27 cellular contexts compared by ENCODE assay signal in genomic region chrX:142001934-142002333, GRCh38.
DNase-seq lines count a peak whose midpoint lies in the region; ATAC-seq and TF ChIP-seq lines count a peak whose summit lies in the region.
"Had no signal": no experiment of that assay in that cellular context is flagged by ENCODE, and none has a peak within 500 bp of the region (broad histone marks: within the 10 kb centered on the region; RNA-seq: fewer than 3 reads in every experiment).

No MANE protein-coding gene starts in this region.

- no peaks in the 10 kb centered on the region for H4K20me1 ChIP-seq in mammary epithelial cell (ENCODE audit: insufficient read depth, low read length)

- no peak overlapping the region for H3K27ac Mint-ChIP-seq in MCF 10A (ENCODE audit: low read depth, unreplicated experiment)
- no peak overlapping the region for H3K27ac Mint-ChIP-seq in activated naive CD4-positive, alpha-beta T cell treated with anti-CD3 and anti-CD28 coated beads, Interleukin-2, amount 50 U/mL, for 72 hours
- H3K27ac Mint-ChIP-seq: CD14-positive monocyte had no signal

- peaks cover 5% of the 10 kb centered on the region for H3K4me1 Mint-ChIP-seq in MCF 10A (ENCODE audit: insufficient read depth, unreplicated experiment)
- H3K4me1 Mint-ChIP-seq: CD14-positive monocyte; CD8-positive, alpha-beta memory T cell had no signal

- dilution Hi-C loops in mammary epithelial cell (cut with HindIII; ENCODE audit: low sequenced_read_pairs) = no loop called here

- ATAC-seq in GM19035 (IDR thresholded peaks at IDR 0.05; ENCODE audit: unreplicated experiment) = no peak
- ATAC-seq in activated naive CD4-positive, alpha-beta T cell treated with anti-CD3 and anti-CD28 coated beads, Interleukin-2, amount 50 U/mL, for 72 hours = no peak
- ATAC-seq: HepG2, Right ventricle myocardium inferior, SK-N-SH treated with all-trans-retinoic acid at 6 μM for 48 hours had no signal

- H3K27me3 ChIP-seq in mammary epithelial cell (ENCODE audit: insufficient read depth, low read length) = no peaks in the 10 kb centered on the region
- H3K27me3 ChIP-seq: BE2C, SJCRH30 had no signal

- POLR2A ChIA-PET in MCF 10A (lab: Yijun Ruan, JAX) = no interaction called here
- POLR2A ChIA-PET in RWPE1 (lab: Yijun Ruan, JAX; ENCODE audit: low non-redundant PET) = no interaction called here

- no peaks in the 10 kb centered on the region for H3K4me1 ChIP-seq in mammary epithelial cell (ENCODE audit: insufficient read depth, low read length)
- H3K4me1 ChIP-seq: BE2C, SJCRH30 had no signal

- H3K9ac ChIP-seq in mammary epithelial cell (ENCODE audit: insufficient read depth, low read length) = no peak overlapping the region

- intact Hi-C loops in MCF 10A (cut with micrococcal nuclease) = no loop called here
- intact Hi-C loops in mammary epithelial cell (cut with micrococcal nuclease) = no loop called here

- no peak overlapping the region for H3K4me3 Mint-ChIP-seq in MCF 10A (ENCODE audit: unreplicated experiment)
- H3K4me3 Mint-ChIP-seq: CD14-positive monocyte; CD8-positive, alpha-beta memory T cell had no signal

- DNase-seq in MCF 10A (ENCODE audit: unreplicated experiment) (peak; percentile 46), mammary epithelial cell (no peak), RWPE1 (ENCODE audit: low spot score) (peak; percentile 0), epithelial cell of esophagus (ENCODE audit: low read depth) (peak; percentile 17), NCI-H1105 treated with DMSO at 0.1 percent for 48 hours (lab: John Stamatoyannopoulos, UW) (no peak)
- DNase-seq in activated CD4-positive, alpha-beta T cell treated with anti-CD3 and anti-CD28 coated beads, Interleukin-2, amount 50 U/mL, for 1 hour = no peak
- no peak for DNase-seq in activated naive CD4-positive, alpha-beta T cell treated with anti-CD3 and anti-CD28 coated beads, Interleukin-2, amount 50 U/mL, for 72 hours (ENCODE audit: low spot score in 2 of 2)
- DNase-seq: ACHN; BE2C; CD8-positive, alpha-beta memory T cell; DMS 273 treated with DMSO at 0.1 percent for 48 hours; DMS79 treated with DMSO at 0.1 percent for 48 hours; HCEC 1CT; Karpas-422; MV-4-11; NCI-H1105; NCI-H146; NCI-H1930; NCI-H446 treated with DMSO at 0.1 percent for 48 hours; NCI-H526 treated with DMSO at 0.1 percent for 48 hours; SJCRH30 had no signal

- no peaks in the 10 kb centered on the region for H3K27me3 Mint-ChIP-seq in MCF 10A (ENCODE audit: insufficient read depth, unreplicated experiment)
- H3K27me3 Mint-ChIP-seq: CD8-positive, alpha-beta memory T cell had no signal

- in situ Hi-C loops in mammary epithelial cell (cut with MboI; ENCODE audit: low sequenced_read_pairs in 2 of 2) = no loop called here

- H3K79me2 ChIP-seq in mammary epithelial cell (ENCODE audit: insufficient read depth, low read length) = no peaks in the 10 kb centered on the region

- H3K36me3 ChIP-seq in mammary epithelial cell (ENCODE audit: insufficient read depth, low read length) = no peaks in the 10 kb centered on the region
- H3K36me3 ChIP-seq: BE2C, SJCRH30 had no signal

- CTCF ChIA-PET in MCF 10A (lab: Yijun Ruan, JAX) = interaction anchor here (0.6 to 0.8 kb wide), 2 partner anchors 74 to 453 kb away, joined by 3 read pairs; no protein-coding TSS in a partner anchor
- CTCF ChIA-PET in mammary epithelial cell (lab: Charles Lee; ENCODE audit: low non-redundant PET) = no interaction called here
- CTCF ChIA-PET in RWPE1 (lab: Yijun Ruan, JAX) = no interaction called here

- no peak overlapping the region for H3K4me3 ChIP-seq in mammary epithelial cell (replicated peaks in 1 of 3; ENCODE audit: insufficient read depth in 1 of 3, low read depth in 2 of 3, low read length in 3 of 3)
- H3K4me3 ChIP-seq in epithelial cell of esophagus (ENCODE audit: low read length) = no peak overlapping the region
- H3K4me3 ChIP-seq: SJCRH30 had no signal

- no peak overlapping the region for H2AFZ ChIP-seq in mammary epithelial cell (ENCODE audit: low read depth, low read length)

- peaks cover 2% of the 10 kb centered on the region for H3K9me3 ChIP-seq in mammary epithelial cell (replicated peaks; ENCODE audit: insufficient read depth, low read length)
- H3K9me3 ChIP-seq: BE2C, SJCRH30 had no signal

- BruUV-seq in MCF 10A (replicated peaks; lab: Mats Ljungman, UMichigan) (no TSS peak), mammary epithelial cell (replicated peaks; lab: Mats Ljungman, UMichigan) (no TSS peak)

- H3K27ac ChIP-seq in mammary epithelial cell (ENCODE audit: insufficient read depth, low read depth, low read length) (no peak overlapping the region), RWPE1 (no peak overlapping the region)
- H3K27ac ChIP-seq: 22Rv1, SJCRH30 had no signal

- WGBS in mammary epithelial cell (ENCODE audit: low coverage, missing lambda C conversion rate) = 57% methylated on average over 1 of the region's 1 CpG

- H3K36me3 Mint-ChIP-seq in MCF 10A (ENCODE audit: insufficient read depth, unreplicated experiment) = no peaks in the 10 kb centered on the region
- no peaks in the 10 kb centered on the region for H3K36me3 Mint-ChIP-seq in activated naive CD4-positive, alpha-beta T cell treated with anti-CD3 and anti-CD28 coated beads, Interleukin-2, amount 50 U/mL, for 72 hours
- H3K36me3 Mint-ChIP-seq: CD14-positive monocyte; CD8-positive, alpha-beta memory T cell had no signal

- no peaks in the 10 kb centered on the region for H3K9me3 Mint-ChIP-seq in MCF 10A (ENCODE audit: unreplicated experiment)
- peaks cover 0 to 10% of the 10 kb centered on the region in 2 donors for H3K9me3 Mint-ChIP-seq in activated naive CD4-positive, alpha-beta T cell treated with anti-CD3 and anti-CD28 coated beads, Interleukin-2, amount 50 U/mL, for 72 hours

- no peak overlapping the region for H3K4me2 ChIP-seq in mammary epithelial cell (ENCODE audit: insufficient read depth, low read depth, low read length)

- TF ChIP-seq CTCF in MCF 10A (IDR thresholded peaks at IDR 0.05; ENCODE audit: unreplicated experiment) (no peak), mammary epithelial cell (conservative IDR thresholded peaks at IDR 0.05 in 1 of 2, IDR thresholded peaks at IDR 0.05 in 1 of 2; ENCODE audit: extremely low read depth in 1 of 2, insufficient read depth in 1 of 2, low read depth in 1 of 2, low read length in 2 of 2) (no peak), RWPE1 (conservative IDR thresholded peaks at IDR 0.05; ENCODE audit: low read depth) (no peak), epithelial cell of esophagus (IDR thresholded peaks at IDR 0.05; ENCODE audit: insufficient read depth, low read depth, low read length, missing control alignments) (no peak)

Comparison
In these comparisons a context has a peak if more than half of its experiments do, and no peak if none do; other contexts are left out.
1. DNase-seq: peak in MCF 10A (single experiment), RWPE1 (single experiment) and epithelial cell of esophagus (single experiment); none in mammary epithelial cell (single experiment), NCI-H1105 treated with DMSO at 0.1 percent for 48 hours (single experiment), activated CD4-positive, alpha-beta T cell treated with anti-CD3 and anti-CD28 coated beads, Interleukin-2, amount 50 U/mL, for 1 hour (single experiment) and activated naive CD4-positive, alpha-beta T cell treated with anti-CD3 and anti-CD28 coated beads, Interleukin-2, amount 50 U/mL, for 72 hours (0 of 2).